Comparison of ENCODE assay signal across 16 cellular contexts in genomic region chr1:41501581-41501980, GRCh38. TPM values are rescaled to one million over a fixed set of nuclear protein-coding genes. Genes with fewer than 3 reads are reported as not detected.
DNase-seq lines count a peak whose midpoint lies in the region; ATAC-seq, FAIRE-seq and TF ChIP-seq lines count a peak whose summit lies in the region.
"Had no signal": no experiment of that assay in that cellular context is flagged by ENCODE, and none has a peak within 500 bp of the region (broad histone marks: within the 10 kb centered on the region; RNA-seq: fewer than 3 reads in every experiment).

No MANE protein-coding gene starts in this region.

- no peak for TF ChIP-seq RAD21 in HepG2 (CRISPR knock-in tag; IDR thresholded peaks at IDR 0.05)

- ATAC-seq in left cardiac atrium, result peak; percentile 40 to 46
- peak; percentile 47 to 61 for ATAC-seq in gastrocnemius medialis
- ATAC-seq in GM18861 (IDR thresholded peaks at IDR 0.05; ENCODE audit: unreplicated experiment), result no peak
- ATAC-seq in HepG2, result no peak
- ATAC-seq: activated CD4-positive, CD25-positive, alpha-beta regulatory T cell treated with anti-CD3 and anti-CD28 coated beads, Interleukin-2, amount 50 U/mL, for 24 hours; activated naive CD8-positive, alpha-beta T cell treated with anti-CD3 and anti-CD28 coated beads, Interleukin-2, amount 50 U/mL, for 24 hours; stimulated activated memory B cell treated with anti-CD40 and anti-IgM and Interleukin-4, amounts not matched to agents 10 μg/mL and 1 μg/mL and 100 μg/mL, for 72 hours had no signal

- TF ChIP-seq CTCF in PC-9 (conservative IDR thresholded peaks at IDR 0.05) (no peak), gastrocnemius medialis (IDR thresholded peaks at IDR 0.05 in 4 of 5, conservative IDR thresholded peaks at IDR 0.05 in 1 of 5) (no peak), HepG2 (CRISPR knock-in tag; IDR thresholded peaks at IDR 0.05) (no peak)

- no peak overlapping the region for H2AFZ ChIP-seq in PC-9
- no peak overlapping the region for H2AFZ ChIP-seq in HepG2 (ENCODE audit: low read length)

- no peak overlapping the region for H3K9ac ChIP-seq in HepG2 (ENCODE audit: insufficient read depth, low read depth, low read length)

- peaks cover 65% of the 10 kb centered on the region for H3F3A ChIP-seq in PC-9 (ENCODE audit: insufficient read depth, low read depth)

- CTCF ChIA-PET in PC-9 (lab: Charles Lee), result no interaction called here
- CTCF ChIA-PET in HepG2 (lab: Yijun Ruan, JAX; ENCODE audit: low intra/inter-chr PET ratio, low total read pairs), result no interaction called here

- intact Hi-C loops in PC-9 (cut with micrococcal nuclease; ENCODE audit: unreplicated experiment), result loop anchor here (2.0 kb wide), 1 partner anchor 69 kb away; no protein-coding TSS in a partner anchor
- intact Hi-C loops in left cardiac atrium (cut with DNase I), result no loop called here
- intact Hi-C loops in gastrocnemius medialis (cut with DNase I; ENCODE audit: low total_unique reads), result loop anchor here (1.0 kb wide), 1 partner anchor 140 kb away; the partner anchor contains the start of gene FOXO6
- intact Hi-C loops in HepG2 (cut with micrococcal nuclease; ENCODE audit: unreplicated experiment), result no loop called here

- FAIRE-seq in HepG2 (lab: Jason Lieb, UNC), result no peak
- FAIRE-seq: GM12892 had no signal

- H3K36me3 ChIP-seq in PC-9 (ENCODE audit: low read depth) (no peaks in the 10 kb centered on the region), gastrocnemius medialis (no peaks in the 10 kb centered on the region), HepG2 (replicated peaks in 1 of 2; ENCODE audit: control insufficient read depth in 1 of 2, insufficient read depth in 2 of 2, low read length in 2 of 2) (no peaks in the 10 kb centered on the region)

- H3K27ac ChIP-seq in PC-9 (peak overlapping the region; percentile 80; the same call in 1 of the 2 replicates), gastrocnemius medialis (peak overlapping the region; percentile 88 to 93 (median 90)), HepG2 (ENCODE audit: extremely low read length, insufficient read depth, low read length) (no peak overlapping the region)

- H3K4me3 ChIP-seq in PC-9, result no peak overlapping the region
- H3K4me3 ChIP-seq in gastrocnemius medialis, result no peak overlapping the region
- no peak overlapping the region for H3K4me3 ChIP-seq in HepG2 (replicated peaks in 1 of 3; ENCODE audit: insufficient read depth in 1 of 3, low read depth in 2 of 3, low read length in 3 of 3)

- no peaks in the 10 kb centered on the region for H3K9me2 ChIP-seq in PC-9 (ENCODE audit: insufficient read depth)

- H3K9me3 ChIP-seq in PC-9 (ENCODE audit: insufficient read depth, low read depth) (no peaks in the 10 kb centered on the region), gastrocnemius medialis (no peaks in the 10 kb centered on the region), HepG2 (ENCODE audit: low read length) (no peaks in the 10 kb centered on the region)

- no TSS peak for BruUV-seq in PC-9 (replicated peaks; lab: Mats Ljungman, UMichigan)
- BruUV-seq in HepG2 (replicated peaks; lab: Mats Ljungman, UMichigan), result no TSS peak

- H4K20me1 ChIP-seq in PC-9 (ENCODE audit: insufficient read depth) (no peaks in the 10 kb centered on the region), HepG2 (ENCODE audit: insufficient read depth, low read length) (no peaks in the 10 kb centered on the region)

- DNase-seq in NCI-H2029 (lab: John Stamatoyannopoulos, UW) (peak; percentile 100), PC-9 (no peak), left cardiac atrium (peak; percentile 54), gastrocnemius medialis (peak; percentile 91 to 97), HepG2 (ENCODE audit: low spot score) (no peak), SKM-1 treated with dmso at 0.1 percent for 144 hours (lab: John Stamatoyannopoulos, UW; ENCODE audit: unreplicated experiment) (no peak)
- DNase-seq: activated naive CD8-positive, alpha-beta T cell treated with anti-CD3 and anti-CD28 coated beads, Interleukin-2, amount 50 U/mL, for 24 hours; cortex of kidney; midbrain; stimulated activated CD4-positive, alpha-beta T cell treated with anti-CD3 and anti-CD28 coated beads, Interleukin-4, amount 100 ng/mL, for 24 hours; SW 1271 had no signal

- no peaks in the 10 kb centered on the region for H3K79me2 ChIP-seq in PC-9 (ENCODE audit: low read depth)
- no peaks in the 10 kb centered on the region for H3K79me2 ChIP-seq in HepG2 (ENCODE audit: insufficient read depth, low read length)

- in situ Hi-C loops in gastrocnemius medialis (cut with MboI; ENCODE audit: low sequenced_read_pairs in 4 of 4), result no loop called here
- in situ Hi-C loops in HepG2 (cut with HindIII; ENCODE audit: extremely low pct_ligation_motif_present, low pct_unique_long_range_greater_than_20kb), result no loop called here

- no peak for TF ChIP-seq EP300 in HepG2 (IDR thresholded peaks at IDR 0.05; ENCODE audit: low read depth in 2 of 2, low read length in 2 of 2)
- TF ChIP-seq EP300 in HepG2 (CRISPR knock-in tag; IDR thresholded peaks at IDR 0.05; ENCODE audit: borderline replicate concordance), result no peak

- no peaks in the 10 kb centered on the region for H3K27me3 ChIP-seq in PC-9 (ENCODE audit: insufficient read depth, low read depth)
- H3K27me3 ChIP-seq in gastrocnemius medialis, result no peaks in the 10 kb centered on the region
- peaks cover 0 to 15% of the 10 kb centered on the region in 2 experiments; a peak in 2 of 5 replicates for H3K27me3 ChIP-seq in HepG2 (ENCODE audit: control insufficient read depth in 1 of 2, insufficient read depth in 2 of 2, low read length in 2 of 2)

- H3K4me2 ChIP-seq in PC-9 (no peak overlapping the region), HepG2 (ENCODE audit: low read depth, low read length) (no peak overlapping the region)

- WGBS in HepG2 (ENCODE audit: low lambda C conversion rate), result 54% methylated on average over 4 of the region's 20 CpGs

- peaks cover 88% of the 10 kb centered on the region for H3K4me1 ChIP-seq in PC-9 (replicated peaks; ENCODE audit: insufficient read depth)
- H3K4me1 ChIP-seq in gastrocnemius medialis, result peaks cover 52% of the 10 kb centered on the region in 2 donors
- no peaks in the 10 kb centered on the region for H3K4me1 ChIP-seq in HepG2 (ENCODE audit: insufficient read depth, low read length)

- TF ChIP-seq POLR2A in gastrocnemius medialis (IDR thresholded peaks at IDR 0.05) (peak; percentile 25 to 47), HepG2 (IDR thresholded peaks at IDR 0.05; ENCODE audit: insufficient read depth in 1 of 2, low read depth in 2 of 2, low read length in 2 of 2) (no peak)

- POLR2A ChIA-PET in PC-9 (lab: Charles Lee; ENCODE audit: unreplicated experiment), result interaction anchor here (0.6 to 0.7 kb wide), 2 partner anchors 13 to 21 kb away, joined by 4 to 7 read pairs; no protein-coding TSS in a partner anchor
- POLR2A ChIA-PET in HepG2 (lab: Yijun Ruan, JAX), result no interaction called here

TF ChIP-seq in HepG2, 621 proteins besides CTCF, POLR2A, EP300 and RAD21 (continues in another document):
- no peak for TF ChIP-seq HOMEZ (CRISPR knock-in tag; IDR thresholded peaks at IDR 0.05; ENCODE audit: low read depth)
- TF ChIP-seq ZBTB3 (CRISPR knock-in tag; IDR thresholded peaks at IDR 0.05; ENCODE audit: borderline replicate concordance, low read depth), result no peak
- TF ChIP-seq ZNF7 (CRISPR knock-in tag; IDR thresholded peaks at IDR 0.05), result no peak
- no peak for TF ChIP-seq DRAP1 (CRISPR knock-in tag; IDR thresholded peaks at IDR 0.05)

RNA-seq across cellular contexts. Expression of gene EDN2, which starts 17.1 kb away (rescaled TPM):
- 0.43 and 0.48 TPM in 2 replicates for total RNA-seq in PC-9 (2021)
- 1 to 10 TPM in 1 of 2 donors, under 1 TPM in 1; 0.18 to 1.2 TPM for total RNA-seq in left cardiac atrium
- total RNA-seq in gastrocnemius medialis, result not detected
- total RNA-seq in HepG2 (2016; rRNA removed; fragmentation: Illumina TruSeq; extraction: Trizol), result not detected in 2 replicates
- total RNA-seq in HepG2 (2016; cell fraction: cytosol; rRNA removed; fragmentation: Illumina TruSeq; extraction: Trizol; ENCODE audit: low read depth), result not detected in 2 replicates
- total RNA-seq in HepG2 (2016; cell fraction: insoluble cytoplasmic fraction; rRNA removed; fragmentation: Illumina TruSeq; extraction: Trizol), result not detected in 2 replicates
- total RNA-seq in HepG2 (2016; cell fraction: membrane; rRNA removed; fragmentation: Illumina TruSeq; extraction: Trizol), result not detected in 2 replicates
- total RNA-seq in HepG2 (2016; cell fraction: nucleus; rRNA removed; fragmentation: Illumina TruSeq; extraction: Trizol), result not detected in 2 replicates
- polyA plus RNA-seq in HepG2 (2011; rRNA removed), result not detected in 2 replicates
- not detected in 2 replicates for polyA plus RNA-seq in HepG2 (2011; cell fraction: cytosol; rRNA removed)
- polyA plus RNA-seq in HepG2 (2011; cell fraction: nucleus; rRNA removed), result not detected in 2 replicates
- polyA plus RNA-seq in HepG2 (2012), result not detected in 2 replicates
- polyA plus RNA-seq in HepG2 (2016; cell fraction: cytosol; fragmentation: Illumina TruSeq; extraction: Trizol; ENCODE audit: low read depth), result not detected in 2 replicates
- not detected in 2 replicates for polyA plus RNA-seq in HepG2 (2016; cell fraction: insoluble cytoplasmic fraction; fragmentation: Illumina TruSeq; extraction: Trizol; ENCODE audit: low read depth)
- polyA plus RNA-seq in HepG2 (2016; cell fraction: membrane; fragmentation: Illumina TruSeq; extraction: Trizol; ENCODE audit: low read depth), result not detected in 2 replicates
- not detected in 2 replicates for polyA plus RNA-seq in HepG2 (2016; cell fraction: nucleus; fragmentation: Illumina TruSeq; extraction: Trizol; ENCODE audit: insufficient read depth, low read depth)
- polyA minus RNA-seq in HepG2 (2011; rRNA and poly(A)+ RNA removed; ENCODE audit: low replicate concordance), result 1.1 TPM in 1 of 2 replicates, not detected in the other
- polyA minus RNA-seq in HepG2 (2011; cell fraction: cytosol; rRNA and poly(A)+ RNA removed), result not detected in 2 replicates
- polyA minus RNA-seq in HepG2 (2011; cell fraction: nucleus; rRNA and poly(A)+ RNA removed), result not detected in 2 replicates
- total RNA-seq: posterior vena cava had no signal

Comparison
In these comparisons a context has a peak if more than half of its experiments do, and no peak if none do; other contexts are left out.
1. DNase-seq: peak in NCI-H2029 (single experiment), left cardiac atrium (single experiment) and gastrocnemius medialis (2 of 2); none in PC-9 (0 of 2), HepG2 (single experiment) and SKM-1 treated with dmso at 0.1 percent for 144 hours (single experiment).
2. ATAC-seq: peak in left cardiac atrium (2 of 2) and gastrocnemius medialis (2 of 2); none in GM18861 (single experiment) and HepG2 (single experiment).
3. POLR2A ChIP-seq: peak in gastrocnemius medialis (2 of 2); none in HepG2 (0 of 2).
4. intact Hi-C loops: an anchor here in PC-9 (2.0 kb wide) and gastrocnemius medialis (1.0 kb wide); none called in left cardiac atrium and HepG2.